ENCODE assay signal across 21 cellular contexts in the genomic region with DNA sequence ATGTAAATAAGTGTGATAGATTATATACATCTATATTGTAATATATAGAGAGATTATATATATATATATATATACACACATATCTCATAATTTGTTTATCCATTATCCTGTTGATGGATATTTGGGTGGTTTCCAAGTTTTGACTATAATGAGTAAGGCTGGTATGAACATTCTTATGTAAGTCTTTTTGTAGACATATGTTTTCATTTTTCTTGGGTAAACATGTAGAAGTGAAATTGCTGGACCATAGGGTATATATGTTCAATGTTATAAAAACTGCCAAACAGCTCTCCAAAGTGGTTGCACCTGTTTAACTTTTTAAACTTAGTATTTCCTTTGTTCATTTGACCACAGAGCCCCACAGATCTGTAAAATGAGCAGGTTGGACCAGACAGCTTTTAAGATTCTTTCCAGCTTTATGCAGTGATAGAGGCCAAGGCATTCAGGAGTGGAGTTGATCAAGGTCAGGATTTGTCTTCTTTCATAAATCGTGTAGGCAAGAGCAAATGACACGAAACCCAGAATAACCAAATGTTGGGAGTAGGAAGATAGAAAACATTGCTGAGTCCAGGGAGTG. TPM values are rescaled to one million over a fixed set of nuclear protein-coding genes. Genes with fewer than 3 reads are reported as not detected.
DNase-seq lines count a peak whose midpoint lies in the region; ATAC-seq and TF ChIP-seq lines count a peak whose summit lies in the region.
"Had no signal": no experiment of that assay in that cellular context is flagged by ENCODE, and none has a peak within 500 bp of the region (broad histone marks: within the 10 kb centered on the region; RNA-seq: fewer than 3 reads in every experiment).

No MANE protein-coding gene starts in this region.

- H3K9me3 Mint-ChIP-seq in mesothelial cell of epicardium = peaks cover 8% of the 10 kb centered on the region
- H3K9me3 Mint-ChIP-seq: CD4-positive, alpha-beta memory T cell had no signal

- no peak overlapping the region for H3K4me2 ChIP-seq in DND-41 (ENCODE audit: insufficient read depth, low read length)
- H3K4me2 ChIP-seq: BLaER1 treated with 17β-estradiol and CSF1 and Interleukin-3, amounts not matched to agents 10 nM and 100 nM had no signal

- H3K27me3 ChIP-seq in DND-41 (ENCODE audit: insufficient read depth, low read length, poor library complexity) (no peaks in the 10 kb centered on the region), heart right ventricle (no peaks in the 10 kb centered on the region)
- H3K27me3 ChIP-seq: BLaER1 treated with 17β-estradiol and CSF1 and Interleukin-3, amounts not matched to agents 10 nM and 100 nM had no signal

- no peak overlapping the region for H2AFZ ChIP-seq in DND-41 (ENCODE audit: low read depth, low read length)

- WGBS in heart right ventricle, 2 donors = 78 to 85% methylated on average over 2 of the region's 2 CpGs

- H3K9ac ChIP-seq in DND-41 (ENCODE audit: low read depth, low read length) (no peak overlapping the region), SK-N-MC (ENCODE audit: insufficient read length) (no peak overlapping the region)
- H3K9ac ChIP-seq: BLaER1 treated with 17β-estradiol and CSF1 and Interleukin-3, amounts not matched to agents 10 nM and 100 nM had no signal

- H3K4me3 ChIP-seq in DND-41 (ENCODE audit: low read depth in 1 of 2, low read length in 2 of 2) (no peak overlapping the region), SK-N-MC (no peak overlapping the region), epithelial cell of esophagus (ENCODE audit: low read length) (no peak overlapping the region), heart right ventricle (no peak overlapping the region)
- H3K4me3 ChIP-seq: BLaER1 treated with 17β-estradiol and CSF1 and Interleukin-3, amounts not matched to agents 10 nM and 100 nM had no signal

- H4K20me1 ChIP-seq in DND-41 (ENCODE audit: insufficient read depth, low read length) = no peaks in the 10 kb centered on the region
- H4K20me1 ChIP-seq: BLaER1 treated with 17β-estradiol and CSF1 and Interleukin-3, amounts not matched to agents 10 nM and 100 nM had no signal

- H3K4me1 Mint-ChIP-seq in mesothelial cell of epicardium = peaks cover 36% of the 10 kb centered on the region

- H3K36me3 ChIP-seq in DND-41 (ENCODE audit: insufficient read depth, low read length) (no peaks in the 10 kb centered on the region), SK-N-MC (ENCODE audit: insufficient read depth, low read length) (no peaks in the 10 kb centered on the region), heart right ventricle (no peaks in the 10 kb centered on the region)

- TF ChIP-seq CTCF in DND-41 (IDR thresholded peaks at IDR 0.05; ENCODE audit: borderline replicate concordance, extremely low read depth, low read length, poor library complexity, severe bottlenecking) (no peak), epithelial cell of esophagus (IDR thresholded peaks at IDR 0.05; ENCODE audit: insufficient read depth, low read depth, low read length, missing control alignments) (no peak), mesothelial cell of epicardium (IDR thresholded peaks at IDR 0.05; ENCODE audit: unreplicated experiment) (no peak), heart right ventricle (IDR thresholded peaks at IDR 0.05) (no peak)

- ATAC-seq in DND-41 (ENCODE audit: insufficient read depth, low read depth) (peak; percentile 57), heart right ventricle (no peak)
- ATAC-seq: HepG2, Panc1 had no signal

- H3K27ac ChIP-seq in DND-41 (ENCODE audit: low read length) = peak overlapping the region; percentile 62
- peak overlapping the region; percentile 48; the same call in 1 of the 2 replicates for H3K27ac ChIP-seq in SK-N-MC
- H3K27ac ChIP-seq in heart right ventricle = no peak overlapping the region
- H3K27ac ChIP-seq: 22Rv1; BLaER1 treated with 17β-estradiol and CSF1 and Interleukin-3, amounts not matched to agents 10 nM and 100 nM; HL-60 had no signal

- H3K27ac Mint-ChIP-seq in mesothelial cell of epicardium = peak overlapping the region; percentile 85

- H3K79me2 ChIP-seq in DND-41 (ENCODE audit: insufficient read depth, low read length) = no peaks in the 10 kb centered on the region

- no peak overlapping the region for H3K4me3 Mint-ChIP-seq in mesothelial cell of epicardium
- H3K4me3 Mint-ChIP-seq: CD4-positive, alpha-beta memory T cell had no signal

- H3K4me1 ChIP-seq in DND-41 (ENCODE audit: insufficient read depth, low read length) (peaks cover 33% of the 10 kb centered on the region), heart right ventricle (peaks cover 0 to 6% (median 0%) of the 10 kb centered on the region in 9 donors)

- H3K36me3 Mint-ChIP-seq in mesothelial cell of epicardium = peaks cover 1% of the 10 kb centered on the region
- H3K36me3 Mint-ChIP-seq: CD4-positive, alpha-beta memory T cell had no signal

- no peaks in the 10 kb centered on the region for H3K9me3 ChIP-seq in DND-41 (ENCODE audit: insufficient read depth, low read length, severe bottlenecking)
- no peaks in the 10 kb centered on the region for H3K9me3 ChIP-seq in SK-N-MC (ENCODE audit: low read depth, low read length)
- no peaks in the 10 kb centered on the region for H3K9me3 ChIP-seq in heart right ventricle
- H3K9me3 ChIP-seq: BLaER1 treated with 17β-estradiol and CSF1 and Interleukin-3, amounts not matched to agents 10 nM and 100 nM had no signal

- DNase-seq in DND-41 = no peak
- no peak for DNase-seq in SK-N-MC (ENCODE audit: low read depth, low spot score)
- DNase-seq in epithelial cell of esophagus (ENCODE audit: low read depth) = peak; percentile 39
- no peak for DNase-seq in mesothelial cell of epicardium (ENCODE audit: low spot score in 2 of 2, unreplicated experiment in 2 of 2)
- no peak for DNase-seq in heart right ventricle
- no peak for DNase-seq in activated naive CD4-positive, alpha-beta T cell treated with anti-CD3 and anti-CD28 coated beads, Interleukin-2, amount 50 U/mL, for 16 hours
- no peak for DNase-seq in mucosa of gallbladder (ENCODE audit: low spot score)
- no peak for DNase-seq in A172 (ENCODE audit: low spot score)
- DNase-seq: CD4-positive, alpha-beta memory T cell; KBM-7; NCI-H1105; NCI-H146; NCI-H2029; NCI-H2227 treated with DMSO at 0.1 percent for 48 hours; NCI-H510A; NCI-H748 treated with DMSO at 0.1 percent for 48 hours had no signal

- intact Hi-C loops in heart right ventricle (cut with DNase I) = no loop called here

- no peaks in the 10 kb centered on the region for H3K27me3 Mint-ChIP-seq in mesothelial cell of epicardium (ENCODE audit: low read depth)
- H3K27me3 Mint-ChIP-seq: CD4-positive, alpha-beta memory T cell had no signal

RNA-seq across cellular contexts. Expression of a gene that starts 21.7 kb away (rescaled TPM):
- total RNA-seq in mesothelial cell of epicardium (26.0 to 30.5 TPM (median 26.8 TPM) in 3 replicates), heart right ventricle (10 to 100 TPM; 36.0 to 61.9 (median 53.3) TPM), mucosa of gallbladder (16.4 TPM)
- polyA plus RNA-seq in heart right ventricle = 1 to 10 TPM; 5.1 to 5.9 TPM
- 62.4 and 119 TPM in 2 replicates for total RNA-seq in A172 (2014; rRNA removed; shearing (Covaris generic))

Comparison
In these comparisons a context has a peak if more than half of its experiments do, and no peak if none do; other contexts are left out.
1. H3K27ac ChIP-seq: peak in DND-41 (single experiment) and SK-N-MC (single experiment); none in heart right ventricle (0 of 10).